1 cellular context compared by ENCODE assay signal in the genomic region with DNA sequence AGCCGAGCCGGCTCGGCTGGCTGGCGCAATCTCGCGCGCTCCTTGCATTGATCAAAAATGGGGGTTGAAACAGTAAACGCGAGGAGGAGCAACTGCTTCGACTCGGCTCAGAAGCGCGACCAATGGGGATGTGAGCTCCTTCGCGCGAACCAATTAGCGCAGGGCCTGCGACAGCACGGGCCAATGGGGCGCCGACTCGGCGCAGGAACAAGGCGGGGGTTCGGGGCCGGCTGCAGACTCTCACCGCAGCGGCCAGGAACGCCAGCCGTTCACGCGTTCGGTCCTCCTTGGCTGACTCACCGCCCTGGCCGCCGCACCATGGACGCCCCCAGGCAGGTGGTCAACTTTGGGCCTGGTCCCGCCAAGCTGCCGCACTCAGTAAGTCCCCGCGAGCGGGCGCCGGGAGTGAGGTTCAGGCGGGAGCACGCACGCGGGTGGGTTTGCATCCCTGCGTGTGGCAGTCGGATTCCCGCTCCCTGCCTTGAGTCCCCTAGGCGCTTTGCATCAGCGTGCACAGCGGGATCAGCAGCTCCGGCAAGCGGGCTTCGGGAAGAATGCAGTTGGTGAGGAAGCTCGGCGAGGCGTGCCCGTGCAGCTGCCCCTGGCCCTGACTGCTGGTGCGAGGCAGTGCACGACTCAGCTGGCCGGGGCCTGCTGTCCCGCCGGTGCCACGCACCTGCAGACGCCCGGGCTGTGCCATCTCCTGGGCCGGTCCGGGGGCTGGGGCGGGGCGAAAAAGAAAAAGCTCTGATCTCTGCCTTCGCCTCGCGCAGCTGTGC.
TF ChIP-seq lines count a peak whose summit lies in the region.

A gene (plus strand): TSS at position 233 of the 779 bp plus-strand sequence. CDS start 86 bp downstream, at position 319.

TF ChIP-seq in HepG2, 621 proteins besides CTCF, POLR2A, EP300 and RAD21 (continued from another document and continues in another):
- TF ChIP-seq KAT7 (CRISPR knock-in tag; IDR thresholded peaks at IDR 0.05; ENCODE audit: borderline replicate concordance), result peak; percentile 92
- TF ChIP-seq NFRKB (IDR thresholded peaks at IDR 0.05), result no peak
- TF ChIP-seq, protein P1, sequence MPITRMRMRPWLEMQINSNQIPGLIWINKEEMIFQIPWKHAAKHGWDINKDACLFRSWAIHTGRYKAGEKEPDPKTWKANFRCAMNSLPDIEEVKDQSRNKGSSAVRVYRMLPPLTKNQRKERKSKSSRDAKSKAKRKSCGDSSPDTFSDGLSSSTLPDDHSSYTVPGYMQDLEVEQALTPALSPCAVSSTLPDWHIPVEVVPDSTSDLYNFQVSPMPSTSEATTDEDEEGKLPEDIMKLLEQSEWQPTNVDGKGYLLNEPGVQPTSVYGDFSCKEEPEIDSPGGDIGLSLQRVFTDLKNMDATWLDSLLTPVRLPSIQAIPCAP (CRISPR knock-in tag; IDR thresholded peaks at IDR 0.05; ENCODE audit: low read depth), result no peak
- TF ChIP-seq BRD4 (CRISPR knock-in tag; IDR thresholded peaks at IDR 0.05), result peak; percentile 64; the same call in 1 of the 2 replicates
- no peak for TF ChIP-seq ZNF136 (CRISPR knock-in tag; IDR thresholded peaks at IDR 0.05; ENCODE audit: low read depth)
- 0 out of 2 replicates have a peak, but pooled peaks have one; percentile 26 for TF ChIP-seq GATAD1 (CRISPR knock-in tag; IDR thresholded peaks at IDR 0.05)
- TF ChIP-seq TARDBP (CRISPR knock-in tag; IDR thresholded peaks at IDR 0.05), result peak; percentile 24
- no peak for TF ChIP-seq TBL1XR1 (IDR thresholded peaks at IDR 0.05; ENCODE audit: borderline replicate concordance, low read length, partially characterized antibody)
- TF ChIP-seq ZMYM2 (CRISPR knock-in tag; IDR thresholded peaks at IDR 0.05), result no peak
- TF ChIP-seq MZF1 (CRISPR knock-in tag; IDR thresholded peaks at IDR 0.05; ENCODE audit: borderline replicate concordance), result no peak
- TF ChIP-seq HDAC6 (IDR thresholded peaks at IDR 0.05; ENCODE audit: low read depth, low read length), result no peak
- TF ChIP-seq RBM39 (IDR thresholded peaks at IDR 0.05; ENCODE audit: low read depth, low read length, poor library complexity, severe bottlenecking), result peak; percentile 82
- TF ChIP-seq, protein P2, sequence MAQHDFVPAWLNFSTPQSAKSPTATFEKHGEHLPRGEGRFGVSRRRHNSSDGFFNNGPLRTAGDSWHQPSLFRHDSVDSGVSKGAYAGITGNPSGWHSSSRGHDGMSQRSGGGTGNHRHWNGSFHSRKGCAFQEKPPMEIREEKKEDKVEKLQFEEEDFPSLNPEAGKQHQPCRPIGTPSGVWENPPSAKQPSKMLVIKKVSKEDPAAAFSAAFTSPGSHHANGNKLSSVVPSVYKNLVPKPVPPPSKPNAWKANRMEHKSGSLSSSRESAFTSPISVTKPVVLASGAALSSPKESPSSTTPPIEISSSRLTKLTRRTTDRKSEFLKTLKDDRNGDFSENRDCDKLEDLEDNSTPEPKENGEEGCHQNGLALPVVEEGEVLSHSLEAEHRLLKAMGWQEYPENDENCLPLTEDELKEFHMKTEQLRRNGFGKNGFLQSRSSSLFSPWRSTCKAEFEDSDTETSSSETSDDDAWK (CRISPR knock-in tag; IDR thresholded peaks at IDR 0.05), result no peak
- TF ChIP-seq, protein P3, sequence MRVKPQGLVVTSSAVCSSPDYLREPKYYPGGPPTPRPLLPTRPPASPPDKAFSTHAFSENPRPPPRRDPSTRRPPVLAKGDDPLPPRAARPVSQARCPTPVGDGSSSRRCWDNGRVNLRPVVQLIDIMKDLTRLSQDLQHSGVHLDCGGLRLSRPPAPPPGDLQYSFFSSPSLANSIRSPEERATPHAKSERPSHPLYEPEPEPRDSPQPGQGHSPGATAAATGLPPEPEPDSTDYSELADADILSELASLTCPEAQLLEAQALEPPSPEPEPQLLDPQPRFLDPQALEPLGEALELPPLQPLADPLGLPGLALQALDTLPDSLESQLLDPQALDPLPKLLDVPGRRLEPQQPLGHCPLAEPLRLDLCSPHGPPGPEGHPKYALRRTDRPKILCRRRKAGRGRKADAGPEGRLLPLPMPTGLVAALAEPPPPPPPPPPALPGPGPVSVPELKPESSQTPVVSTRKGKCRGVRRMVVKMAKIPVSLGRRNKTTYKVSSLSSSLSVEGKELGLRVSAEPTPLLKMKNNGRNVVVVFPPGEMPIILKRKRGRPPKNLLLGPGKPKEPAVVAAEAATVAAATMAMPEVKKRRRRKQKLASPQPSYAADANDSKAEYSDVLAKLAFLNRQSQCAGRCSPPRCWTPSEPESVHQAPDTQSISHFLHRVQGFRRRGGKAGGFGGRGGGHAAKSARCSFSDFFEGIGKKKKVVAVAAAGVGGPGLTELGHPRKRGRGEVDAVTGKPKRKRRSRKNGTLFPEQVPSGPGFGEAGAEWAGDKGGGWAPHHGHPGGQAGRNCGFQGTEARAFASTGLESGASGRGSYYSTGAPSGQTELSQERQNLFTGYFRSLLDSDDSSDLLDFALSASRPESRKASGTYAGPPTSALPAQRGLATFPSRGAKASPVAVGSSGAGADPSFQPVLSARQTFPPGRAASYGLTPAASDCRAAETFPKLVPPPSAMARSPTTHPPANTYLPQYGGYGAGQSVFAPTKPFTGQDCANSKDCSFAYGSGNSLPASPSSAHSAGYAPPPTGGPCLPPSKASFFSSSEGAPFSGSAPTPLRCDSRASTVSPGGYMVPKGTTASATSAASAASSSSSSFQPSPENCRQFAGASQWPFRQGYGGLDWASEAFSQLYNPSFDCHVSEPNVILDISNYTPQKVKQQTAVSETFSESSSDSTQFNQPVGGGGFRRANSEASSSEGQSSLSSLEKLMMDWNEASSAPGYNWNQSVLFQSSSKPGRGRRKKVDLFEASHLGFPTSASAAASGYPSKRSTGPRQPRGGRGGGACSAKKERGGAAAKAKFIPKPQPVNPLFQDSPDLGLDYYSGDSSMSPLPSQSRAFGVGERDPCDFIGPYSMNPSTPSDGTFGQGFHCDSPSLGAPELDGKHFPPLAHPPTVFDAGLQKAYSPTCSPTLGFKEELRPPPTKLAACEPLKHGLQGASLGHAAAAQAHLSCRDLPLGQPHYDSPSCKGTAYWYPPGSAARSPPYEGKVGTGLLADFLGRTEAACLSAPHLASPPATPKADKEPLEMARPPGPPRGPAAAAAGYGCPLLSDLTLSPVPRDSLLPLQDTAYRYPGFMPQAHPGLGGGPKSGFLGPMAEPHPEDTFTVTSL (CRISPR knock-in tag; IDR thresholded peaks at IDR 0.05; ENCODE audit: borderline replicate concordance), result no peak
- TF ChIP-seq, protein P4, sequence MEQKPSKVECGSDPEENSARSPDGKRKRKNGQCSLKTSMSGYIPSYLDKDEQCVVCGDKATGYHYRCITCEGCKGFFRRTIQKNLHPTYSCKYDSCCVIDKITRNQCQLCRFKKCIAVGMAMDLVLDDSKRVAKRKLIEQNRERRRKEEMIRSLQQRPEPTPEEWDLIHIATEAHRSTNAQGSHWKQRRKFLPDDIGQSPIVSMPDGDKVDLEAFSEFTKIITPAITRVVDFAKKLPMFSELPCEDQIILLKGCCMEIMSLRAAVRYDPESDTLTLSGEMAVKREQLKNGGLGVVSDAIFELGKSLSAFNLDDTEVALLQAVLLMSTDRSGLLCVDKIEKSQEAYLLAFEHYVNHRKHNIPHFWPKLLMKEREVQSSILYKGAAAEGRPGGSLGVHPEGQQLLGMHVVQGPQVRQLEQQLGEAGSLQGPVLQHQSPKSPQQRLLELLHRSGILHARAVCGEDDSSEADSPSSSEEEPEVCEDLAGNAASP (CRISPR knock-in tag; IDR thresholded peaks at IDR 0.05; ENCODE audit: borderline replicate concordance), result peak; percentile 49
- TF ChIP-seq CEBPG (CRISPR knock-in tag; IDR thresholded peaks at IDR 0.05), result peak; percentile 100
- no peak; the same call in 1 of the 2 replicates for TF ChIP-seq REPIN1 (CRISPR knock-in tag; IDR thresholded peaks at IDR 0.05; ENCODE audit: borderline replicate concordance, low read depth)
- TF ChIP-seq ATM (IDR thresholded peaks at IDR 0.05; ENCODE audit: borderline replicate concordance), result no peak
- TF ChIP-seq, protein P5, sequence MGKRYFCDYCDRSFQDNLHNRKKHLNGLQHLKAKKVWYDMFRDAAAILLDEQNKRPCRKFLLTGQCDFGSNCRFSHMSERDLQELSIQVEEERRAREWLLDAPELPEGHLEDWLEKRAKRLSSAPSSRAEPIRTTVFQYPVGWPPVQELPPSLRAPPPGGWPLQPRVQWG (CRISPR knock-in tag; IDR thresholded peaks at IDR 0.05; ENCODE audit: borderline replicate concordance, low read depth), result no peak
- no peak for TF ChIP-seq HHEX (CRISPR knock-in tag; IDR thresholded peaks at IDR 0.05)
- TF ChIP-seq ZNF205 (CRISPR knock-in tag; IDR thresholded peaks at IDR 0.05), result peak; percentile 15; the same call in 1 of the 2 replicates
- no peak for TF ChIP-seq ARNTL (CRISPR knock-in tag; IDR thresholded peaks at IDR 0.05)
- TF ChIP-seq ELF3 (CRISPR knock-in tag; IDR thresholded peaks at IDR 0.05), result no peak
- TF ChIP-seq ZNF501 (CRISPR knock-in tag; IDR thresholded peaks at IDR 0.05), result peak; percentile 80; the same call in 1 of the 2 replicates
- TF ChIP-seq ZFP62 (CRISPR knock-in tag; IDR thresholded peaks at IDR 0.05), result no peak
- TF ChIP-seq, protein P6, sequence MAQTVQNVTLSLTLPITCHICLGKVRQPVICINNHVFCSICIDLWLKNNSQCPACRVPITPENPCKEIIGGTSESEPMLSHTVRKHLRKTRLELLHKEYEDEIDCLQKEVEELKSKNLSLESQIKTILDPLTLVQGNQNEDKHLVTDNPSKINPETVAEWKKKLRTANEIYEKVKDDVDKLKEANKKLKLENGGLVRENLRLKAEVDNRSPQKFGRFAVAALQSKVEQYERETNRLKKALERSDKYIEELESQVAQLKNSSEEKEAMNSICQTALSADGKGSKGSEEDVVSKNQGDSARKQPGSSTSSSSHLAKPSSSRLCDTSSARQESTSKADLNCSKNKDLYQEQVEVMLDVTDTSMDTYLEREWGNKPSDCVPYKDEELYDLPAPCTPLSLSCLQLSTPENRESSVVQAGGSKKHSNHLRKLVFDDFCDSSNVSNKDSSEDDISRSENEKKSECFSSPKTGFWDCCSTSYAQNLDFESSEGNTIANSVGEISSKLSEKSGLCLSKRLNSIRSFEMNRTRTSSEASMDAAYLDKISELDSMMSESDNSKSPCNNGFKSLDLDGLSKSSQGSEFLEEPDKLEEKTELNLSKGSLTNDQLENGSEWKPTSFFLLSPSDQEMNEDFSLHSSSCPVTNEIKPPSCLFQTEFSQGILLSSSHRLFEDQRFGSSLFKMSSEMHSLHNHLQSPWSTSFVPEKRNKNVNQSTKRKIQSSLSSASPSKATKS (CRISPR knock-in tag; IDR thresholded peaks at IDR 0.05), result peak; percentile 23; the same call in 1 of the 2 replicates
- TF ChIP-seq ZFP36L2 (CRISPR knock-in tag; IDR thresholded peaks at IDR 0.05), result no peak
- TF ChIP-seq ZNF44 (CRISPR knock-in tag; IDR thresholded peaks at IDR 0.05), result no peak
- no peak for TF ChIP-seq ZMAT3 (CRISPR knock-in tag; conservative IDR thresholded peaks at IDR 0.05)
- no peak for TF ChIP-seq ZBTB3 (CRISPR knock-in tag; IDR thresholded peaks at IDR 0.05; ENCODE audit: borderline replicate concordance, low read depth)
- TF ChIP-seq ZNF878 (CRISPR knock-in tag; IDR thresholded peaks at IDR 0.05), result no peak
- TF ChIP-seq PLRG1 (conservative IDR thresholded peaks at IDR 0.05), result no peak
- TF ChIP-seq, protein P7, sequence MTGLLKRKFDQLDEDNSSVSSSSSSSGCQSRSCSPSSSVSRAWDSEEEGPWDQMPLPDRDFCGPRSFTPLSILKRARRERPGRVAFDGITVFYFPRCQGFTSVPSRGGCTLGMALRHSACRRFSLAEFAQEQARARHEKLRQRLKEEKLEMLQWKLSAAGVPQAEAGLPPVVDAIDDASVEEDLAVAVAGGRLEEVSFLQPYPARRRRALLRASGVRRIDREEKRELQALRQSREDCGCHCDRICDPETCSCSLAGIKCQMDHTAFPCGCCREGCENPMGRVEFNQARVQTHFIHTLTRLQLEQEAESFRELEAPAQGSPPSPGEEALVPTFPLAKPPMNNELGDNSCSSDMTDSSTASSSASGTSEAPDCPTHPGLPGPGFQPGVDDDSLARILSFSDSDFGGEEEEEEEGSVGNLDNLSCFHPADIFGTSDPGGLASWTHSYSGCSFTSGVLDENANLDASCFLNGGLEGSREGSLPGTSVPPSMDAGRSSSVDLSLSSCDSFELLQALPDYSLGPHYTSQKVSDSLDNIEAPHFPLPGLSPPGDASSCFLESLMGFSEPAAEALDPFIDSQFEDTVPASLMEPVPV (CRISPR knock-in tag; IDR thresholded peaks at IDR 0.05), result peak; percentile 57; the same call in 1 of the 2 replicates
- peak; percentile 12; the same call in 1 of the 2 replicates for TF ChIP-seq SALL1 (CRISPR knock-in tag; IDR thresholded peaks at IDR 0.05)
- TF ChIP-seq ZFP90 (CRISPR knock-in tag; IDR thresholded peaks at IDR 0.05; ENCODE audit: borderline replicate concordance), result 0 out of 2 replicates have a peak, but pooled peaks have one; percentile 92
- no peak for TF ChIP-seq SSRP1 (CRISPR knock-in tag; IDR thresholded peaks at IDR 0.05)
- TF ChIP-seq, protein P8, sequence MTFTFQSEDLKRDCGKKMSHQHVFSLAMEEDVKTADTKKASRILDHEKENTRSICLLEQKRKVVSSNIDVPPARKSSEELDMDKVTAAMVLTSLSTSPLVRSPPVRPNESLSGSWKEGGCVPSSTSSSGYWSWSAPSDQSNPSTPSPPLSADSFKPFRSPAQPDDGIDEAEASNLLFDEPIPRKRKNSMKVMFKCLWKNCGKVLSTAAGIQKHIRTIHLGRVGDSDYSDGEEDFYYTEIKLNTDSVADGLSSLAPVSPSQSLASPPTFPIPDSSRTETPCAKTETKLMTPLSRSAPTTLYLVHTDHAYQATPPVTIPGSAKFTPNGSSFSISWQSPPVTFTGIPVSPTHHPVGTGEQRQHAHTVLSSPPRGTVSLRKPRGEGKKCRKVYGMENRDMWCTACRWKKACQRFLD (CRISPR knock-in tag; IDR thresholded peaks at IDR 0.05; ENCODE audit: borderline replicate concordance), result no peak; the same call in 1 of the 2 replicates
- TF ChIP-seq JUN (CRISPR knock-in tag; IDR thresholded peaks at IDR 0.05), result 0 out of 2 replicates have a peak, but pooled peaks have one; percentile 21
- TF ChIP-seq, protein P9, sequence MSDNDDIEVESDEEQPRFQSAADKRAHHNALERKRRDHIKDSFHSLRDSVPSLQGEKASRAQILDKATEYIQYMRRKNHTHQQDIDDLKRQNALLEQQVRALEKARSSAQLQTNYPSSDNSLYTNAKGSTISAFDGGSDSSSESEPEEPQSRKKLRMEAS (IDR thresholded peaks at IDR 0.05), result peak; percentile 74
- TF ChIP-seq ZNF792 (CRISPR knock-in tag; IDR thresholded peaks at IDR 0.05), result peak; percentile 88
- no peak for TF ChIP-seq ZZZ3 (CRISPR knock-in tag; IDR thresholded peaks at IDR 0.05; ENCODE audit: borderline replicate concordance)
- TF ChIP-seq ZNF816 (CRISPR knock-in tag; IDR thresholded peaks at IDR 0.05; ENCODE audit: borderline replicate concordance), result no peak
- no peak for TF ChIP-seq MBNL3 (CRISPR knock-in tag; conservative IDR thresholded peaks at IDR 0.05)
- peak; percentile 16; the same call in 1 of the 2 replicates for TF ChIP-seq TGIF2 (CRISPR knock-in tag; IDR thresholded peaks at IDR 0.05)
- TF ChIP-seq ZSCAN22 (CRISPR knock-in tag; IDR thresholded peaks at IDR 0.05), result no peak
- no peak for TF ChIP-seq ATRX (CRISPR knock-in tag; IDR thresholded peaks at IDR 0.05; ENCODE audit: borderline replicate concordance)
- TF ChIP-seq REL (CRISPR knock-in tag; conservative IDR thresholded peaks at IDR 0.05), result no peak
- TF ChIP-seq ZNF550 (CRISPR knock-in tag; IDR thresholded peaks at IDR 0.05; ENCODE audit: borderline replicate concordance), result peak; percentile 61; the same call in 1 of the 2 replicates
- no peak for TF ChIP-seq FOXK2 (IDR thresholded peaks at IDR 0.05)
